25 cellular contexts compared by ENCODE assay signal in genomic region chr6:45417461-45417860, GRCh38.
"Had no signal": no experiment of that assay in that cellular context is flagged by ENCODE, and none has a peak within 500 bp of the region (broad histone marks: within the 10 kb centered on the region; RNA-seq: fewer than 3 reads in every experiment).

No MANE protein-coding gene starts in this region.

- H3K4me3 ChIP-seq: adrenal gland, SJCRH30 had no signal

- H3K4me3 Mint-ChIP-seq: activated CD8-positive, alpha-beta T cell treated with anti-CD3 and anti-CD28 coated beads for 36 hours; activated naive CD4-positive, alpha-beta T cell treated with anti-CD3 and anti-CD28 coated beads, Interleukin-2, amount 10 ng/mL, durations not matched to agents 7 days and 5 days; activated naive CD8-positive, alpha-beta T cell treated with anti-CD3 and anti-CD28 coated beads for 36 hours; activated T-cell treated with anti-CD3 and anti-CD28 coated beads, Interleukin-2, amount 50 U/mL, for 72 hours; T-helper 2 cell treated with Interferon-gamma antibody and Interleukin-4, amounts not matched to agents 5 μg/mL and 100 μg/mL, for 36 hours had no signal

- ATAC-seq: activated CD4-positive, CD25-positive, alpha-beta regulatory T cell treated with anti-CD3 and anti-CD28 coated beads, Interleukin-2, amount 50 U/mL, for 24 hours; activated CD8-positive, alpha-beta T cell treated with anti-CD3 and anti-CD28 coated beads for 36 hours; activated T-cell treated with anti-CD3 and anti-CD28 coated beads, Interleukin-2, amount 50 U/mL, for 72 hours; Right ventricle myocardium inferior had no signal

- H3K4me2 ChIP-seq: SK-N-SH had no signal

- H3K27ac ChIP-seq: adrenal gland, SJCRH30 had no signal

- H3K9me3 ChIP-seq: adrenal gland, SJCRH30, SK-N-SH had no signal

- H3K27ac Mint-ChIP-seq: activated CD8-positive, alpha-beta T cell treated with anti-CD3 and anti-CD28 coated beads for 36 hours; activated naive CD4-positive, alpha-beta T cell treated with anti-CD3 and anti-CD28 coated beads, Interleukin-2, amount 10 ng/mL, durations not matched to agents 7 days and 5 days; activated naive CD8-positive, alpha-beta T cell treated with anti-CD3 and anti-CD28 coated beads for 36 hours; activated T-helper 2 cell treated with anti-CD3 and anti-CD28 coated beads, Interferon-gamma antibody, Interleukin-2, Interleukin-4, amounts not matched to agents 10 μg/mL and 5 μg/mL and 100 μg/mL, durations not matched to agents 14 hours and 24 hours and 36 hours; T-helper 2 cell treated with Interferon-gamma antibody and Interleukin-4, amounts not matched to agents 5 μg/mL and 100 μg/mL, for 36 hours had no signal

- DNase-seq: activated CD4-positive, alpha-beta T cell treated with anti-CD3 and anti-CD28 coated beads for 4 hours; activated CD8-positive, alpha-beta memory T cell treated with anti-CD3 and anti-CD28 coated beads, Interleukin-2, amount 50 U/mL, for 4 hours; activated CD8-positive, alpha-beta T cell treated with anti-CD3 and anti-CD28 coated beads for 36 hours; activated gamma-delta T cell treated with Interleukin-2 at 50 U/mL for 16 hours; activated naive CD4-positive, alpha-beta T cell treated with anti-CD3 and anti-CD28 coated beads, Interleukin-2, amount 10 ng/mL, durations not matched to agents 7 days and 5 days; activated naive CD8-positive, alpha-beta T cell treated with anti-CD3 and anti-CD28 coated beads for 36 hours; activated T-cell treated with anti-CD3 and anti-CD28 coated beads, Interleukin-2, amount 50 U/mL, for 72 hours; adrenal gland; anterior cingulate cortex; cerebellar nuclear complex; KG1; NCI-H1092; NCI-H1930; NCI-H2171; NCI-H226; NCI-H510A treated with DMSO at 0.1 percent for 48 hours; NCI-H69; RPMI8226; SK-N-SH; SW 1271 had no signal

- H3K36me3 ChIP-seq: adrenal gland had no signal

- H3K27me3 ChIP-seq: SJCRH30 had no signal

- H3K9ac ChIP-seq: SK-N-SH had no signal

- H3K27me3 Mint-ChIP-seq: activated CD8-positive, alpha-beta T cell treated with anti-CD3 and anti-CD28 coated beads for 36 hours had no signal

- H3K9me3 Mint-ChIP-seq: activated CD8-positive, alpha-beta T cell treated with anti-CD3 and anti-CD28 coated beads for 36 hours; activated naive CD4-positive, alpha-beta T cell treated with anti-CD3 and anti-CD28 coated beads, Interleukin-2, amount 10 ng/mL, durations not matched to agents 7 days and 5 days; activated naive CD8-positive, alpha-beta T cell treated with anti-CD3 and anti-CD28 coated beads for 36 hours; activated T-cell treated with anti-CD3 and anti-CD28 coated beads, Interleukin-2, amount 50 U/mL, for 72 hours; activated T-helper 2 cell treated with anti-CD3 and anti-CD28 coated beads, Interferon-gamma antibody, Interleukin-2, Interleukin-4, amounts not matched to agents 10 μg/mL and 5 μg/mL and 100 μg/mL, durations not matched to agents 14 hours and 24 hours and 36 hours; T-helper 2 cell treated with Interferon-gamma antibody and Interleukin-4, amounts not matched to agents 5 μg/mL and 100 μg/mL, for 36 hours had no signal
